20 cellular contexts compared by ENCODE assay signal in the genomic region with DNA sequence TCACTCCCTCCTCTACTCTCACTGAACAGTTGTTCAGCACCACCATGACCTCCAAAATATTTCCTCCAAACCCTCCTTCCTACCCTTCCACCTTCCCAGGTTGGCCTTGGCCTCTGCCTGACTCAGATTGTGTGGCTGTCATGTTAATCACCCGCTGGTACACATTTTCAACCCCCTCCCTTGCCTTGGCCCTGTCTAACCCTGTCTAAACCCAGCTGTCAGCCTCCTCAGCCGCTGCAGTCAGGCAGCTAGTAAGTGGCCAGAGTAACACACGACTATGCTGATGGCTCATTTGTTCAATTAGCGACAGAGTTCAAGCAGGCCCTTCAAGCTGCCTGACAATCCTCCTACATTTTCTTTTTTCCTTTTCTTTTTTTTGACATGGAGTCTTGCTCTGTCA.
"Had no signal": no experiment of that assay in that cellular context is flagged by ENCODE, and none has a peak within 500 bp of the region (broad histone marks: within the 10 kb centered on the region; RNA-seq: fewer than 3 reads in every experiment).

No MANE protein-coding gene starts in this region.

- DNase-seq: activated CD4-positive, alpha-beta T cell treated with anti-CD3 and anti-CD28 coated beads for 4 hours; activated CD8-positive, alpha-beta memory T cell treated with anti-CD3 and anti-CD28 coated beads for 24 hours; activated naive CD8-positive, alpha-beta T cell treated with anti-CD3 and anti-CD28 coated beads for 36 hours; cortex of kidney; effector CD4-positive, alpha-beta T cell; esophagus squamous epithelium; hippocampal formation; kidney; left ventricle myocardium inferior; occipital lobe; right cardiac atrium; stimulated activated CD4-positive, alpha-beta T cell treated with anti-CD3 and anti-CD28 coated beads, Interleukin-4, amount 100 ng/mL, for 4 hours; stimulated activated CD8-positive, alpha-beta memory T cell treated with anti-CD3 and anti-CD28 coated beads, Interleukin-4, amount 100 ng/mL, for 48 hours; T-helper 17 cell had no signal

- H3K27ac ChIP-seq: esophagus squamous epithelium, left ventricle myocardium inferior had no signal

- H3K4me1 ChIP-seq: esophagus squamous epithelium, left ventricle myocardium inferior had no signal

- H3K4me2 ChIP-seq: smooth muscle cell had no signal

- ATAC-seq: natural killer cell treated with Interleukin-12 subunit alpha and Interleukin-12 subunit beta and Interleukin-15 and Interleukin-18, amount 100 ng/mL, for 72 hours; right cardiac atrium; T-helper 17 cell had no signal

- H3K4me3 ChIP-seq: esophagus squamous epithelium, left ventricle myocardium inferior, smooth muscle cell had no signal

- FAIRE-seq: endothelial cell of umbilical vein, kidney, urothelium cell line had no signal

- H3K4me1 Mint-ChIP-seq: activated naive CD8-positive, alpha-beta T cell treated with anti-CD3 and anti-CD28 coated beads for 36 hours had no signal

- H3K4me3 Mint-ChIP-seq: activated naive CD8-positive, alpha-beta T cell treated with anti-CD3 and anti-CD28 coated beads for 36 hours; natural killer cell treated with Interleukin-12 subunit alpha and Interleukin-12 subunit beta and Interleukin-15 and Interleukin-18, amount 100 ng/mL, for 72 hours; stimulated activated naive CD8-positive, alpha-beta T cell treated with anti-CD3 and anti-CD28 coated beads, Interleukin-15, Interleukin-2, amounts not matched to agents 100 ng/mL and 50 ng/mL, for 24 hours; T-helper 17 cell had no signal

- H3K9me3 Mint-ChIP-seq: activated naive CD8-positive, alpha-beta T cell treated with anti-CD3 and anti-CD28 coated beads for 36 hours; natural killer cell treated with Interleukin-12 subunit alpha and Interleukin-12 subunit beta and Interleukin-15 and Interleukin-18, amount 100 ng/mL, for 72 hours; stimulated activated naive CD8-positive, alpha-beta T cell treated with anti-CD3 and anti-CD28 coated beads, Interleukin-15, Interleukin-2, amounts not matched to agents 100 ng/mL and 50 ng/mL, for 24 hours had no signal

- H3K27ac Mint-ChIP-seq: activated naive CD8-positive, alpha-beta T cell treated with anti-CD3 and anti-CD28 coated beads for 36 hours; natural killer cell treated with Interleukin-12 subunit alpha and Interleukin-12 subunit beta and Interleukin-15 and Interleukin-18, amount 100 ng/mL, for 72 hours; stimulated activated naive CD8-positive, alpha-beta T cell treated with anti-CD3 and anti-CD28 coated beads, Interleukin-15, Interleukin-2, amounts not matched to agents 100 ng/mL and 50 ng/mL, for 24 hours; T-helper 17 cell had no signal

- H3K9me3 ChIP-seq: esophagus squamous epithelium, left ventricle myocardium inferior had no signal

- H3K36me3 ChIP-seq: esophagus squamous epithelium, left ventricle myocardium inferior had no signal

- H3K36me3 Mint-ChIP-seq: activated naive CD8-positive, alpha-beta T cell treated with anti-CD3 and anti-CD28 coated beads for 36 hours; natural killer cell treated with Interleukin-12 subunit alpha and Interleukin-12 subunit beta and Interleukin-15 and Interleukin-18, amount 100 ng/mL, for 72 hours had no signal

- H3K27me3 Mint-ChIP-seq: progenitor cell of endocrine pancreas had no signal
